ENCODE assay signal across 1 cellular context in genomic region chr1:155193275-155193990, GRCh38.
TF ChIP-seq lines count a peak whose summit lies in the region.

No MANE protein-coding gene starts in this region.

TF ChIP-seq in HepG2, 621 proteins besides CTCF, POLR2A, EP300 and RAD21 (continued from another document and continues in another):
- no peak for TF ChIP-seq FOSL1 (CRISPR knock-in tag; IDR thresholded peaks at IDR 0.05; ENCODE audit: borderline replicate concordance)
- no peak for TF ChIP-seq ZZZ3 (CRISPR knock-in tag; IDR thresholded peaks at IDR 0.05; ENCODE audit: borderline replicate concordance)
- peak; percentile 94 for TF ChIP-seq MYPOP (CRISPR knock-in tag; IDR thresholded peaks at IDR 0.05)
- TF ChIP-seq FOXJ3 (CRISPR knock-in tag; IDR thresholded peaks at IDR 0.05; ENCODE audit: borderline replicate concordance): no peak
- no peak for TF ChIP-seq TBP (CRISPR knock-in tag; IDR thresholded peaks at IDR 0.05)
- TF ChIP-seq PRDM15 (CRISPR knock-in tag; IDR thresholded peaks at IDR 0.05): no peak
- no peak for TF ChIP-seq MAF1 (CRISPR knock-in tag; IDR thresholded peaks at IDR 0.05; ENCODE audit: borderline replicate concordance)
- no peak for TF ChIP-seq CBX2 (IDR thresholded peaks at IDR 0.05; ENCODE audit: low read depth, low read length)
- no peak for TF ChIP-seq CBX2 (CRISPR knock-in tag; IDR thresholded peaks at IDR 0.05; ENCODE audit: low read depth)
- TF ChIP-seq CSRNP2 (CRISPR knock-in tag; conservative IDR thresholded peaks at IDR 0.05; ENCODE audit: low read depth): no peak
- TF ChIP-seq ZIK1 (CRISPR knock-in tag; IDR thresholded peaks at IDR 0.05; ENCODE audit: borderline replicate concordance, low read depth): 0 out of 2 replicates have a peak, but pooled peaks have one; percentile 28
- no peak for TF ChIP-seq PLSCR1 (CRISPR knock-in tag; IDR thresholded peaks at IDR 0.05; ENCODE audit: borderline replicate concordance)
- no peak for TF ChIP-seq MATR3 (CRISPR knock-in tag; IDR thresholded peaks at IDR 0.05)
- TF ChIP-seq BRF2 (CRISPR knock-in tag; IDR thresholded peaks at IDR 0.05): no peak
- TF ChIP-seq JUND (CRISPR knock-in tag; IDR thresholded peaks at IDR 0.05): no peak
- TF ChIP-seq SNAI1 (CRISPR knock-in tag; IDR thresholded peaks at IDR 0.05; ENCODE audit: borderline replicate concordance): no peak
- TF ChIP-seq ESRRA (CRISPR knock-in tag; IDR thresholded peaks at IDR 0.05; ENCODE audit: low read depth): no peak
- no peak for TF ChIP-seq FIP1L1 (IDR thresholded peaks at IDR 0.05; ENCODE audit: borderline replicate concordance, insufficient read depth, low read depth, low read length)
- no peak for TF ChIP-seq ZNF839 (CRISPR knock-in tag; IDR thresholded peaks at IDR 0.05; ENCODE audit: borderline replicate concordance)
- TF ChIP-seq SALL1 (CRISPR knock-in tag; IDR thresholded peaks at IDR 0.05): peak; percentile 33; the same call in 1 of the 2 replicates
- TF ChIP-seq EZH2 (conservative IDR thresholded peaks at IDR 0.05; ENCODE audit: low read depth, low read length): no peak
- no peak for TF ChIP-seq ZUFSP (CRISPR knock-in tag; IDR thresholded peaks at IDR 0.05; ENCODE audit: borderline replicate concordance)
- no peak for TF ChIP-seq ZNF367 (CRISPR knock-in tag; IDR thresholded peaks at IDR 0.05; ENCODE audit: borderline replicate concordance)
- no peak for TF ChIP-seq MTF1 (CRISPR knock-in tag; IDR thresholded peaks at IDR 0.05)
- TF ChIP-seq ZBTB20 (CRISPR knock-in tag; IDR thresholded peaks at IDR 0.05; ENCODE audit: borderline replicate concordance, low read depth): no peak
- TF ChIP-seq HINFP (CRISPR knock-in tag; IDR thresholded peaks at IDR 0.05; ENCODE audit: low read depth): no peak; the same call in 1 of the 2 replicates
- TF ChIP-seq ZNF414 (CRISPR knock-in tag; IDR thresholded peaks at IDR 0.05): 0 out of 2 replicates have a peak, but pooled peaks have one; percentile 14
- TF ChIP-seq POGK (CRISPR knock-in tag; conservative IDR thresholded peaks at IDR 0.05): no peak
- TF ChIP-seq USF2 (IDR thresholded peaks at IDR 0.05; ENCODE audit: low read depth, low read length): no peak
- TF ChIP-seq USF2 (CRISPR knock-in tag; IDR thresholded peaks at IDR 0.05; ENCODE audit: borderline replicate concordance): no peak
- no peak for TF ChIP-seq NFYC (CRISPR knock-in tag; IDR thresholded peaks at IDR 0.05)
- TF ChIP-seq BRD4 (CRISPR knock-in tag; IDR thresholded peaks at IDR 0.05): no peak
- TF ChIP-seq TBL1XR1 (IDR thresholded peaks at IDR 0.05; ENCODE audit: borderline replicate concordance, low read length, partially characterized antibody): no peak
- TF ChIP-seq SMAD1 (CRISPR knock-in tag; IDR thresholded peaks at IDR 0.05; ENCODE audit: borderline replicate concordance, low read depth): no peak
- no peak for TF ChIP-seq ZNF83 (CRISPR knock-in tag; IDR thresholded peaks at IDR 0.05; ENCODE audit: borderline replicate concordance)
- TF ChIP-seq ZNF546 (CRISPR knock-in tag; conservative IDR thresholded peaks at IDR 0.05): no peak
- TF ChIP-seq THAP9 (CRISPR knock-in tag; IDR thresholded peaks at IDR 0.05; ENCODE audit: borderline replicate concordance): no peak
- no peak for TF ChIP-seq ZNF552 (CRISPR knock-in tag; IDR thresholded peaks at IDR 0.05; ENCODE audit: borderline replicate concordance)
- TF ChIP-seq ZNF501 (CRISPR knock-in tag; IDR thresholded peaks at IDR 0.05): 0 out of 2 replicates have a peak, but pooled peaks have one; percentile 25
- TF ChIP-seq ARNTL (CRISPR knock-in tag; IDR thresholded peaks at IDR 0.05): no peak
- no peak for TF ChIP-seq ASH2L (IDR thresholded peaks at IDR 0.05; ENCODE audit: insufficient read length, low read depth, low read length)
- TF ChIP-seq MED1 (CRISPR knock-in tag; IDR thresholded peaks at IDR 0.05): no peak
- TF ChIP-seq RCOR2 (CRISPR knock-in tag; IDR thresholded peaks at IDR 0.05): no peak
- no peak for TF ChIP-seq REL (CRISPR knock-in tag; conservative IDR thresholded peaks at IDR 0.05)
